8 cellular contexts compared by ENCODE assay signal in genomic region chr14:58749066-58749669, GRCh38.
DNase-seq lines count a peak whose midpoint lies in the region; ATAC-seq and TF ChIP-seq lines count a peak whose summit lies in the region.

No MANE protein-coding gene starts in this region.

- H3K4me3 ChIP-seq in A673 (ENCODE audit: low read depth, low read length, poor library complexity, severe bottlenecking) = no peak overlapping the region
- H3K4me3 ChIP-seq in left lung = no peak overlapping the region

- CTCF ChIA-PET in A673 (lab: Charles Lee) = no interaction called here
- CTCF ChIA-PET in WTC11 (lab: Charles Lee) = no interaction called here

- H3K4me1 Mint-ChIP-seq in WTC11 = 0 out of 2 replicates have a peak, but pooled peaks cover 2% of the 10 kb centered on the region

- TF ChIP-seq CTCF in A673 (conservative IDR thresholded peaks at IDR 0.05; ENCODE audit: low read depth, low read length) = no peak
- no peak for TF ChIP-seq CTCF in left lung (IDR thresholded peaks at IDR 0.05)
- TF ChIP-seq CTCF in WTC11 (IDR thresholded peaks at IDR 0.05) = no peak

- no peaks in the 10 kb centered on the region for H3K27me3 Mint-ChIP-seq in WTC11 (ENCODE audit: low read depth)

- H3K27me3 ChIP-seq in A673 (replicated peaks; ENCODE audit: insufficient read depth, low read depth, low read length, poor library complexity) (no peaks in the 10 kb centered on the region), left lung (no peaks in the 10 kb centered on the region)

- POLR2A ChIA-PET in A673 (lab: Charles Lee; ENCODE audit: low non-redundant PET) = no interaction called here
- POLR2A ChIA-PET in WTC11 (lab: Charles Lee) = no interaction called here

- H3K9me3 Mint-ChIP-seq in WTC11 = no peaks in the 10 kb centered on the region

- H3K4me3 Mint-ChIP-seq in WTC11 = no peak overlapping the region

- in situ Hi-C loops in KBM-7 (cut with MboI; ENCODE audit: low pct_unique_long_range_greater_than_20kb, low sequenced_read_pairs) = no loop called here

- intact Hi-C loops in A673 (cut with micrococcal nuclease; ENCODE audit: unreplicated experiment) (no loop called here), left lung (cut with DNase I) (no loop called here)

- no TSS peak for BruUV-seq in A673 (replicated peaks; lab: Mats Ljungman, UMichigan)

- peak; percentile 62 for ATAC-seq in left lung
- no peak for ATAC-seq in WTC11

- no peaks in the 10 kb centered on the region for H3K36me3 Mint-ChIP-seq in WTC11

- H3K4me1 ChIP-seq in A673 (ENCODE audit: insufficient read depth, low read length, poor library complexity, severe bottlenecking) (no peaks in the 10 kb centered on the region), left lung (peaks cover 18 to 62% of the 10 kb centered on the region in 2 donors)

- H3K9me3 ChIP-seq in A673 (ENCODE audit: low read depth, low read length, poor library complexity, severe bottlenecking) (no peaks in the 10 kb centered on the region), left lung (no peaks in the 10 kb centered on the region)

- H3K27ac ChIP-seq in A673 (ENCODE audit: low read depth, low read length, poor library complexity, severe bottlenecking) (no peak overlapping the region), left lung (peak overlapping the region in 1 of 2 donors; percentile 4)

- DNase-seq in A673 (ENCODE audit: low spot score) = peak; percentile 33
- DNase-seq in GM04503 (ENCODE audit: low read depth) = peak; percentile 73
- DNase-seq in H4 (ENCODE audit: low spot score) = peak; percentile 99
- peak; percentile 51 for DNase-seq in KBM-7
- peak; percentile 16 to 21 for DNase-seq in activated CD4-positive, alpha-beta T cell treated with anti-CD3 and anti-CD28 coated beads, Interleukin-2, amount 50 U/mL, for 48 hours
- peak in 1 of 2 donors; percentile 45 for DNase-seq in left lung
- no peak for DNase-seq in WTC11 (ENCODE audit: low spot score)
- no peak for DNase-seq in HPDE6-E6E7 (ENCODE audit: extremely low spot score)

- no peaks in the 10 kb centered on the region for H3K36me3 ChIP-seq in A673 (ENCODE audit: insufficient read depth, low read length, poor library complexity, severe bottlenecking)
- H3K36me3 ChIP-seq in left lung = no peaks in the 10 kb centered on the region

- H3K27ac Mint-ChIP-seq in WTC11 = no peak overlapping the region

TF ChIP-seq in WTC11, 78 proteins besides CTCF, POLR2A, EP300 and RAD21:
- TF ChIP-seq USF1 (CRISPR knock-in tag; IDR thresholded peaks at IDR 0.05) (no peak), GABPB1 (CRISPR knock-in tag; IDR thresholded peaks at IDR 0.05) (no peak), ZSCAN18 (CRISPR knock-in tag; IDR thresholded peaks at IDR 0.05) (no peak)

Comparison
In these comparisons a context has a peak if more than half of its experiments do, and no peak if none do; other contexts are left out.
1. DNase-seq: peak in A673 (single experiment), GM04503 (single experiment), H4 (single experiment), KBM-7 (single experiment) and activated CD4-positive, alpha-beta T cell treated with anti-CD3 and anti-CD28 coated beads, Interleukin-2, amount 50 U/mL, for 48 hours (2 of 2); none in WTC11 (single experiment) and HPDE6-E6E7 (single experiment).